8 cellular contexts compared by ENCODE assay signal in genomic region chr5:69331528-69332445, GRCh38. TPM values are rescaled to one million over a fixed set of nuclear protein-coding genes. Genes with fewer than 3 reads are reported as not detected.
DNase-seq lines count a peak whose midpoint lies in the region; ATAC-seq lines count a peak whose summit lies in the region.

No MANE protein-coding gene starts in this region.

- DNase-seq in NCI-H69 (lab: John Stamatoyannopoulos, UW) = peak; percentile 54
- peak; percentile 19 for DNase-seq in cerebellar cortex (ENCODE audit: low spot score)
- DNase-seq in GM19238 (ENCODE audit: insufficient read length, low spot score) = no peak
- no peak for DNase-seq in SW 1271 (lab: John Stamatoyannopoulos, UW)
- DNase-seq in dermis blood vessel endothelial cell = no peak

- H3K27me3 ChIP-seq in muscle layer of colon (ENCODE audit: control insufficient read depth in 1 of 2, insufficient read depth in 2 of 2, low read length in 2 of 2) = no peaks in the 10 kb centered on the region

- H3K36me3 ChIP-seq in muscle layer of colon (ENCODE audit: insufficient read depth, low read length) = no peaks in the 10 kb centered on the region

- H3K4me3 ChIP-seq in GM08714 (ENCODE audit: low read length) (peak overlapping the region; percentile 94), muscle layer of colon (ENCODE audit: low read depth in 1 of 2, low read length in 2 of 2) (peak overlapping the region; percentile 67 to 83)

- peak overlapping the region; percentile 28 for H3K9ac ChIP-seq in muscle layer of colon (ENCODE audit: low read length)

- H3K9me3 ChIP-seq in muscle layer of colon (ENCODE audit: low read length) = no peaks in the 10 kb centered on the region

- no peak for ATAC-seq in GM21786 (IDR thresholded peaks at IDR 0.05; ENCODE audit: unreplicated experiment)

- H3K27ac ChIP-seq in muscle layer of colon (ENCODE audit: low read depth, low read length) = peak overlapping the region; percentile 70

- H3K4me1 ChIP-seq in muscle layer of colon (ENCODE audit: insufficient read depth, low read length) = peaks cover 8% of the 10 kb centered on the region

RNA-seq across cellular contexts. Expression of gene CCDC125, which starts 0.8 kb away (rescaled TPM):
- 5.6 and 8.7 TPM in 2 replicates for total RNA-seq in dermis blood vessel endothelial cell

RNA-seq across cellular contexts. Expression of gene AK6, which starts 37.5 kb away (rescaled TPM):
- 21.3 and 52.0 TPM in 2 replicates for total RNA-seq in dermis blood vessel endothelial cell

RNA-seq across cellular contexts. Expression of gene TAF9, which starts 37.5 kb away (rescaled TPM):
- total RNA-seq in dermis blood vessel endothelial cell = 56.7 and 94.0 TPM in 2 replicates

RNA-seq across cellular contexts. Expression of gene RAD17, which starts 37.8 kb away (rescaled TPM):
- 17.4 and 19.1 TPM in 2 replicates for total RNA-seq in dermis blood vessel endothelial cell

Comparison
In these comparisons a context has a peak if more than half of its experiments do, and no peak if none do; other contexts are left out.
1. DNase-seq: peak in NCI-H69 (single experiment) and cerebellar cortex (single experiment); none in GM19238 (single experiment), SW 1271 (0 of 2) and dermis blood vessel endothelial cell (single experiment).